Comparison of ENCODE assay signal across 1 cellular context in genomic region chr1:27774654-27775053, GRCh38.
TF ChIP-seq lines count a peak whose summit lies in the region.

No MANE protein-coding gene starts in this region.

TF ChIP-seq in neural cell, 6 proteins besides CTCF, POLR2A, EP300 and RAD21 (continued from another document):
- TF ChIP-seq, protein P1, sequence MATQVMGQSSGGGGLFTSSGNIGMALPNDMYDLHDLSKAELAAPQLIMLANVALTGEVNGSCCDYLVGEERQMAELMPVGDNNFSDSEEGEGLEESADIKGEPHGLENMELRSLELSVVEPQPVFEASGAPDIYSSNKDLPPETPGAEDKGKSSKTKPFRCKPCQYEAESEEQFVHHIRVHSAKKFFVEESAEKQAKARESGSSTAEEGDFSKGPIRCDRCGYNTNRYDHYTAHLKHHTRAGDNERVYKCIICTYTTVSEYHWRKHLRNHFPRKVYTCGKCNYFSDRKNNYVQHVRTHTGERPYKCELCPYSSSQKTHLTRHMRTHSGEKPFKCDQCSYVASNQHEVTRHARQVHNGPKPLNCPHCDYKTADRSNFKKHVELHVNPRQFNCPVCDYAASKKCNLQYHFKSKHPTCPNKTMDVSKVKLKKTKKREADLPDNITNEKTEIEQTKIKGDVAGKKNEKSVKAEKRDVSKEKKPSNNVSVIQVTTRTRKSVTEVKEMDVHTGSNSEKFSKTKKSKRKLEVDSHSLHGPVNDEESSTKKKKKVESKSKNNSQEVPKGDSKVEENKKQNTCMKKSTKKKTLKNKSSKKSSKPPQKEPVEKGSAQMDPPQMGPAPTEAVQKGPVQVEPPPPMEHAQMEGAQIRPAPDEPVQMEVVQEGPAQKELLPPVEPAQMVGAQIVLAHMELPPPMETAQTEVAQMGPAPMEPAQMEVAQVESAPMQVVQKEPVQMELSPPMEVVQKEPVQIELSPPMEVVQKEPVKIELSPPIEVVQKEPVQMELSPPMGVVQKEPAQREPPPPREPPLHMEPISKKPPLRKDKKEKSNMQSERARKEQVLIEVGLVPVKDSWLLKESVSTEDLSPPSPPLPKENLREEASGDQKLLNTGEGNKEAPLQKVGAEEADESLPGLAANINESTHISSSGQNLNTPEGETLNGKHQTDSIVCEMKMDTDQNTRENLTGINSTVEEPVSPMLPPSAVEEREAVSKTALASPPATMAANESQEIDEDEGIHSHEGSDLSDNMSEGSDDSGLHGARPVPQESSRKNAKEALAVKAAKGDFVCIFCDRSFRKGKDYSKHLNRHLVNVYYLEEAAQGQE (IDR thresholded peaks at IDR 0.05; ENCODE audit: borderline replicate concordance), result no peak
- no peak for TF ChIP-seq MXI1 (conservative IDR thresholded peaks at IDR 0.05; ENCODE audit: poor library complexity, severe bottlenecking)
